Comparison of ENCODE assay signal across 1 cellular context in the genomic region with DNA sequence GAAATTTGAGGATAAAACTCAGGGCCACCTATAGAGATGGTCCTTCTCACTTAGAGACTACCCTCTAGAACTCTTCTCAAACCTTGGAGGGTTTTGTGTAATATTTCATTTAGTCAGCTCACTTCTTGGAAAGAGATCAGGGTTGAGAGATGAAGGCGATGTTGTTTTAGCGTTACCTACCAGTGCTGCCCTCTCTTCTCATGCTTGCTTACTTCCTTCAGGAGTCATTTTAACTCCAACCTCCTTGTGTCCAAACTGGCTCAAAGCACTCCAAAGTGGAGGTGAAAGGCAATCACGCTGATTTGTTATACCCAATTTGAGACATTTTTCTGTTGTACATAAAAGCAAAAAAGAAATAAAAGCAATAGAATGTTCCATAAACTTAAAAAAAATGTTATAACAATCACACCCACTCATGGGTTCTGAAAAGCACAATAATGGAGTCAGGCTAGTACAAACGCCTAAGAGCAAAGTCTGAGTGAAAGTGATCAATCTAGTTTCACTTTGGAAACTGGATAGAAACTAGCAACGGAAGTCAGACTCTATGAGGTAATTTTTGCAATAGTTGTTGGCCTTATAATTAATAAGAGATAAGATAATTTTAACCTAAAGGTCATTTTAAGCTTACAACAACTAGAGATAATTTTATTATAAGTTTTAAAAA.
TF ChIP-seq lines count a peak whose summit lies in the region.

No MANE protein-coding gene starts in this region.

TF ChIP-seq in WTC11, 78 proteins besides CTCF, POLR2A, EP300 and RAD21 (continued from another document):
- TF ChIP-seq, protein P1, sequence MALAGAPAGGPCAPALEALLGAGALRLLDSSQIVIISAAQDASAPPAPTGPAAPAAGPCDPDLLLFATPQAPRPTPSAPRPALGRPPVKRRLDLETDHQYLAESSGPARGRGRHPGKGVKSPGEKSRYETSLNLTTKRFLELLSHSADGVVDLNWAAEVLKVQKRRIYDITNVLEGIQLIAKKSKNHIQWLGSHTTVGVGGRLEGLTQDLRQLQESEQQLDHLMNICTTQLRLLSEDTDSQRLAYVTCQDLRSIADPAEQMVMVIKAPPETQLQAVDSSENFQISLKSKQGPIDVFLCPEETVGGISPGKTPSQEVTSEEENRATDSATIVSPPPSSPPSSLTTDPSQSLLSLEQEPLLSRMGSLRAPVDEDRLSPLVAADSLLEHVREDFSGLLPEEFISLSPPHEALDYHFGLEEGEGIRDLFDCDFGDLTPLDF (CRISPR knock-in tag; IDR thresholded peaks at IDR 0.05), result no peak
- no peak for TF ChIP-seq SMAD4 (CRISPR knock-in tag; IDR thresholded peaks at IDR 0.05)
- TF ChIP-seq NFATC4 (CRISPR knock-in tag; IDR thresholded peaks at IDR 0.05), result no peak
- TF ChIP-seq, protein P2, sequence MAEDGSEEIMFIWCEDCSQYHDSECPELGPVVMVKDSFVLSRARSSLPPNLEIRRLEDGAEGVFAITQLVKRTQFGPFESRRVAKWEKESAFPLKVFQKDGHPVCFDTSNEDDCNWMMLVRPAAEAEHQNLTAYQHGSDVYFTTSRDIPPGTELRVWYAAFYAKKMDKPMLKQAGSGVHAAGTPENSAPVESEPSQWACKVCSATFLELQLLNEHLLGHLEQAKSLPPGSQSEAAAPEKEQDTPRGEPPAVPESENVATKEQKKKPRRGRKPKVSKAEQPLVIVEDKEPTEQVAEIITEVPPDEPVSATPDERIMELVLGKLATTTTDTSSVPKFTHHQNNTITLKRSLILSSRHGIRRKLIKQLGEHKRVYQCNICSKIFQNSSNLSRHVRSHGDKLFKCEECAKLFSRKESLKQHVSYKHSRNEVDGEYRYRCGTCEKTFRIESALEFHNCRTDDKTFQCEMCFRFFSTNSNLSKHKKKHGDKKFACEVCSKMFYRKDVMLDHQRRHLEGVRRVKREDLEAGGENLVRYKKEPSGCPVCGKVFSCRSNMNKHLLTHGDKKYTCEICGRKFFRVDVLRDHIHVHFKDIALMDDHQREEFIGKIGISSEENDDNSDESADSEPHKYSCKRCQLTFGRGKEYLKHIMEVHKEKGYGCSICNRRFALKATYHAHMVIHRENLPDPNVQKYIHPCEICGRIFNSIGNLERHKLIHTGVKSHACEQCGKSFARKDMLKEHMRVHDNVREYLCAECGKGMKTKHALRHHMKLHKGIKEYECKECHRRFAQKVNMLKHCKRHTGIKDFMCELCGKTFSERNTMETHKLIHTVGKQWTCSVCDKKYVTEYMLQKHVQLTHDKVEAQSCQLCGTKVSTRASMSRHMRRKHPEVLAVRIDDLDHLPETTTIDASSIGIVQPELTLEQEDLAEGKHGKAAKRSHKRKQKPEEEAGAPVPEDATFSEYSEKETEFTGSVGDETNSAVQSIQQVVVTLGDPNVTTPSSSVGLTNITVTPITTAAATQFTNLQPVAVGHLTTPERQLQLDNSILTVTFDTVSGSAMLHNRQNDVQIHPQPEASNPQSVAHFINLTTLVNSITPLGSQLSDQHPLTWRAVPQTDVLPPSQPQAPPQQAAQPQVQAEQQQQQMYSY (CRISPR knock-in tag; IDR thresholded peaks at IDR 0.05), result no peak
